Comparison of ENCODE assay signal across 1 cellular context in the genomic region with DNA sequence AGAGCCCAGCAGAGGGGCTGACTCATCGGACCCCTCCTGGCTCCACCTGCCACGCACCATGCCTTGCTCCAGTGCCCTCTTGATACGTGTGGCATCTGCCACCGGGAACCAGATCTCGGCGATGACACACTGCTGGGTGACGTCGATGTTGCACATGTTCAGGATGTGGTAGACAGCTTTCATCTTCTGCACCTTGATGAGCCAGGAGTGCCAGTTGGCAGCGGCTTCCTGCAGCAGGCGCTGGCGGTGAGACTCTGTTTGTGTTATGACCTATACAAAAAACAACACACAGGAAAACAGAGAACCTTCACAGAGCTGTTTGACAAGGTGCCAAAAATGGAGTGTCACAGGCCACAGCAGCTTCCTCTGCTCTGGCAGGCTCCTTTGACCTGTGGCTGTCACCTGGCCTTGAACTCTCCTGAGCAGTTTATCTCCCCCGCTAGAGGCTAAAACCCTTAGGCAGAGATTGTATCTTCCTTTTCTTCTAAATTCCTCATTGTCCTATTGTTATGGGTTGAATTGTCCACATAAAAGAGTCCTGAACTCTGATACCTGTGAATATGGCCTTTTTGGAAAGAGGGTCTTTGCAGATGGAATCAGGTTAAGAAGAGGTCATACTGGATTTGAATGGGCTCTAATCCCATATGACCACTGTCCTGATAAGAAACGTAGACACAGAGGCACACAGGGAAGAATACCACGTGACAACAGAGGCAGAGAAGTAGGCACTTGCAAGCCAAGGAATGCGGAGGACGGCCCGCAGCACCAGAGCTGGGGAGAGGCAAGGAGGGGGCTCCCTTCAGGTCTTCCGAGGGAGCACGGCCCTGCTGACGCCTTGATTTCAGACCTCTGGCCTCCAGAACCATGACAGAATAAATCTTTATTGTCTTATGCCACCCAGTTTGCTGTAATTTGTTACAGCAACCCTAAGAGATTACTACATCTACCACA.
TF ChIP-seq lines count a peak whose summit lies in the region.

No MANE protein-coding gene starts in this region.

TF ChIP-seq in HepG2, 621 proteins besides CTCF, POLR2A, EP300 and RAD21 (continued from another document and continues in another):
- TF ChIP-seq, protein P1, sequence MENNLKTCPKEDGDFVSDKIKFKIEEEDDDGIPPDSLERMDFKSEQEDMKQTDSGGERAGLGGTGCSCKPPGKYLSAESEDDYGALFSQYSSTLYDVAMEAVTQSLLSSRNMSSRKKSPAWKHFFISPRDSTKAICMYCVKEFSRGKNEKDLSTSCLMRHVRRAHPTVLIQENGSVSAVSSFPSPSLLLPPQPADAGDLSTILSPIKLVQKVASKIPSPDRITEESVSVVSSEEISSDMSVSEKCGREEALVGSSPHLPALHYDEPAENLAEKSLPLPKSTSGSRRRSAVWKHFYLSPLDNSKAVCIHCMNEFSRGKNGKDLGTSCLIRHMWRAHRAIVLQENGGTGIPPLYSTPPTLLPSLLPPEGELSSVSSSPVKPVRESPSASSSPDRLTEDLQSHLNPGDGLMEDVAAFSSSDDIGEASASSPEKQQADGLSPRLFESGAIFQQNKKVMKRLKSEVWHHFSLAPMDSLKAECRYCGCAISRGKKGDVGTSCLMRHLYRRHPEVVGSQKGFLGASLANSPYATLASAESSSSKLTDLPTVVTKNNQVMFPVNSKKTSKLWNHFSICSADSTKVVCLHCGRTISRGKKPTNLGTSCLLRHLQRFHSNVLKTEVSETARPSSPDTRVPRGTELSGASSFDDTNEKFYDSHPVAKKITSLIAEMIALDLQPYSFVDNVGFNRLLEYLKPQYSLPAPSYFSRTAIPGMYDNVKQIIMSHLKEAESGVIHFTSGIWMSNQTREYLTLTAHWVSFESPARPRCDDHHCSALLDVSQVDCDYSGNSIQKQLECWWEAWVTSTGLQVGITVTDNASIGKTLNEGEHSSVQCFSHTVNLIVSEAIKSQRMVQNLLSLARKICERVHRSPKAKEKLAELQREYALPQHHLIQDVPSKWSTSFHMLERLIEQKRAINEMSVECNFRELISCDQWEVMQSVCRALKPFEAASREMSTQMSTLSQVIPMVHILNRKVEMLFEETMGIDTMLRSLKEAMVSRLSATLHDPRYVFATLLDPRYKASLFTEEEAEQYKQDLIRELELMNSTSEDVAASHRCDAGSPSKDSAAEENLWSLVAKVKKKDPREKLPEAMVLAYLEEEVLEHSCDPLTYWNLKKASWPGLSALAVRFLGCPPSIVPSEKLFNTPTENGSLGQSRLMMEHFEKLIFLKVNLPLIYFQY (CRISPR knock-in tag; IDR thresholded peaks at IDR 0.05; ENCODE audit: borderline replicate concordance): no peak
- TF ChIP-seq, protein P2, sequence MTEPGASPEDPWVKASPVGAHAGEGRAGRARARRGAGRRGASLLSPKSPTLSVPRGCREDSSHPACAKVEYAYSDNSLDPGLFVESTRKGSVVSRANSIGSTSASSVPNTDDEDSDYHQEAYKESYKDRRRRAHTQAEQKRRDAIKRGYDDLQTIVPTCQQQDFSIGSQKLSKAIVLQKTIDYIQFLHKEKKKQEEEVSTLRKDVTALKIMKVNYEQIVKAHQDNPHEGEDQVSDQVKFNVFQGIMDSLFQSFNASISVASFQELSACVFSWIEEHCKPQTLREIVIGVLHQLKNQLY (CRISPR knock-in tag; IDR thresholded peaks at IDR 0.05): peak; percentile 15; the same call in 1 of the 2 replicates
- TF ChIP-seq NR2F1 (CRISPR knock-in tag; IDR thresholded peaks at IDR 0.05) (peak; percentile 74 to 78; a peak in 3 of 4 replicates), KLF16 (CRISPR knock-in tag; IDR thresholded peaks at IDR 0.05) (peak in 1 of 2 experiments; percentile 49; a peak in 1 of 4 replicates), GABPA (IDR thresholded peaks at IDR 0.05; ENCODE audit: low read depth, low read length) (no peak), GABPA (CRISPR knock-in tag; IDR thresholded peaks at IDR 0.05; ENCODE audit: low read depth) (no peak), MEIS2 (CRISPR knock-in tag; IDR thresholded peaks at IDR 0.05) (peak; percentile 68), ZNF430 (CRISPR knock-in tag; IDR thresholded peaks at IDR 0.05) (0 out of 2 replicates have a peak, but pooled peaks have one; percentile 23), ZNF670 (CRISPR knock-in tag; IDR thresholded peaks at IDR 0.05; ENCODE audit: borderline replicate concordance) (no peak), SRSF9 (IDR thresholded peaks at IDR 0.05; ENCODE audit: borderline replicate concordance, insufficient read depth, low read depth, low read length, poor library complexity, severe bottlenecking) (no peak), SOX6 (IDR thresholded peaks at IDR 0.05) (no peak), SOX6 (CRISPR knock-in tag; IDR thresholded peaks at IDR 0.05) (peak; percentile 90), SKI (IDR thresholded peaks at IDR 0.05; ENCODE audit: partially characterized antibody) (peak; percentile 48), MXI1 (IDR thresholded peaks at IDR 0.05; ENCODE audit: borderline replicate concordance, low read depth, low read length) (peak; percentile 71; the same call in 1 of the 3 replicates), ZFP90 (CRISPR knock-in tag; IDR thresholded peaks at IDR 0.05; ENCODE audit: borderline replicate concordance) (peak; percentile 78; the same call in 1 of the 2 replicates), ZNF253 (CRISPR knock-in tag; IDR thresholded peaks at IDR 0.05; ENCODE audit: borderline replicate concordance) (peak; percentile 68; the same call in 1 of the 2 replicates), ZMAT3 (CRISPR knock-in tag; conservative IDR thresholded peaks at IDR 0.05) (0 out of 2 replicates have a peak, but pooled peaks have one; percentile 35), KAT2B (IDR thresholded peaks at IDR 0.05; ENCODE audit: borderline replicate concordance, low read depth, low read length) (no peak), ZMYM3 (CRISPR knock-in tag; IDR thresholded peaks at IDR 0.05) (peak; percentile 11; the same call in 1 of the 2 replicates), PCBP1 (IDR thresholded peaks at IDR 0.05; ENCODE audit: borderline replicate concordance, low read depth, low read length) (no peak)
- TF ChIP-seq, protein P3, sequence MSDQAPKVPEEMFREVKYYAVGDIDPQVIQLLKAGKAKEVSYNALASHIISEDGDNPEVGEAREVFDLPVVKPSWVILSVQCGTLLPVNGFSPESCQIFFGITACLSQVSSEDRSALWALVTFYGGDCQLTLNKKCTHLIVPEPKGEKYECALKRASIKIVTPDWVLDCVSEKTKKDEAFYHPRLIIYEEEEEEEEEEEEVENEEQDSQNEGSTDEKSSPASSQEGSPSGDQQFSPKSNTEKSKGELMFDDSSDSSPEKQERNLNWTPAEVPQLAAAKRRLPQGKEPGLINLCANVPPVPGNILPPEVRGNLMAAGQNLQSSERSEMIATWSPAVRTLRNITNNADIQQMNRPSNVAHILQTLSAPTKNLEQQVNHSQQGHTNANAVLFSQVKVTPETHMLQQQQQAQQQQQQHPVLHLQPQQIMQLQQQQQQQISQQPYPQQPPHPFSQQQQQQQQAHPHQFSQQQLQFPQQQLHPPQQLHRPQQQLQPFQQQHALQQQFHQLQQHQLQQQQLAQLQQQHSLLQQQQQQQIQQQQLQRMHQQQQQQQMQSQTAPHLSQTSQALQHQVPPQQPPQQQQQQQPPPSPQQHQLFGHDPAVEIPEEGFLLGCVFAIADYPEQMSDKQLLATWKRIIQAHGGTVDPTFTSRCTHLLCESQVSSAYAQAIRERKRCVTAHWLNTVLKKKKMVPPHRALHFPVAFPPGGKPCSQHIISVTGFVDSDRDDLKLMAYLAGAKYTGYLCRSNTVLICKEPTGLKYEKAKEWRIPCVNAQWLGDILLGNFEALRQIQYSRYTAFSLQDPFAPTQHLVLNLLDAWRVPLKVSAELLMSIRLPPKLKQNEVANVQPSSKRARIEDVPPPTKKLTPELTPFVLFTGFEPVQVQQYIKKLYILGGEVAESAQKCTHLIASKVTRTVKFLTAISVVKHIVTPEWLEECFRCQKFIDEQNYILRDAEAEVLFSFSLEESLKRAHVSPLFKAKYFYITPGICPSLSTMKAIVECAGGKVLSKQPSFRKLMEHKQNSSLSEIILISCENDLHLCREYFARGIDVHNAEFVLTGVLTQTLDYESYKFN (CRISPR knock-in tag; conservative IDR thresholded peaks at IDR 0.05): peak; percentile 60
- TF ChIP-seq, protein P4, sequence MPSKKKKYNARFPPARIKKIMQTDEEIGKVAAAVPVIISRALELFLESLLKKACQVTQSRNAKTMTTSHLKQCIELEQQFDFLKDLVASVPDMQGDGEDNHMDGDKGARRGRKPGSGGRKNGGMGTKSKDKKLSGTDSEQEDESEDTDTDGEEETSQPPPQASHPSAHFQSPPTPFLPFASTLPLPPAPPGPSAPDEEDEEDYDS (CRISPR knock-in tag; IDR thresholded peaks at IDR 0.05): 0 out of 2 replicates have a peak, but pooled peaks have one; percentile 18
- TF ChIP-seq, protein P5, sequence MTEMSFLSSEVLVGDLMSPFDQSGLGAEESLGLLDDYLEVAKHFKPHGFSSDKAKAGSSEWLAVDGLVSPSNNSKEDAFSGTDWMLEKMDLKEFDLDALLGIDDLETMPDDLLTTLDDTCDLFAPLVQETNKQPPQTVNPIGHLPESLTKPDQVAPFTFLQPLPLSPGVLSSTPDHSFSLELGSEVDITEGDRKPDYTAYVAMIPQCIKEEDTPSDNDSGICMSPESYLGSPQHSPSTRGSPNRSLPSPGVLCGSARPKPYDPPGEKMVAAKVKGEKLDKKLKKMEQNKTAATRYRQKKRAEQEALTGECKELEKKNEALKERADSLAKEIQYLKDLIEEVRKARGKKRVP (CRISPR knock-in tag; IDR thresholded peaks at IDR 0.05): peak in 1 of 2 experiments; percentile 18; a peak in 1 of 4 replicates
- TF ChIP-seq, protein P6, sequence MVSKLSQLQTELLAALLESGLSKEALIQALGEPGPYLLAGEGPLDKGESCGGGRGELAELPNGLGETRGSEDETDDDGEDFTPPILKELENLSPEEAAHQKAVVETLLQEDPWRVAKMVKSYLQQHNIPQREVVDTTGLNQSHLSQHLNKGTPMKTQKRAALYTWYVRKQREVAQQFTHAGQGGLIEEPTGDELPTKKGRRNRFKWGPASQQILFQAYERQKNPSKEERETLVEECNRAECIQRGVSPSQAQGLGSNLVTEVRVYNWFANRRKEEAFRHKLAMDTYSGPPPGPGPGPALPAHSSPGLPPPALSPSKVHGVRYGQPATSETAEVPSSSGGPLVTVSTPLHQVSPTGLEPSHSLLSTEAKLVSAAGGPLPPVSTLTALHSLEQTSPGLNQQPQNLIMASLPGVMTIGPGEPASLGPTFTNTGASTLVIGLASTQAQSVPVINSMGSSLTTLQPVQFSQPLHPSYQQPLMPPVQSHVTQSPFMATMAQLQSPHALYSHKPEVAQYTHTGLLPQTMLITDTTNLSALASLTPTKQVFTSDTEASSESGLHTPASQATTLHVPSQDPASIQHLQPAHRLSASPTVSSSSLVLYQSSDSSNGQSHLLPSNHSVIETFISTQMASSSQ (IDR thresholded peaks at IDR 0.05; ENCODE audit: low read depth): peak; percentile 12; the same call in 1 of the 2 replicates
- TF ChIP-seq, protein P6 (CRISPR knock-in tag; IDR thresholded peaks at IDR 0.05; ENCODE audit: borderline replicate concordance): no peak
- TF ChIP-seq, protein P7, sequence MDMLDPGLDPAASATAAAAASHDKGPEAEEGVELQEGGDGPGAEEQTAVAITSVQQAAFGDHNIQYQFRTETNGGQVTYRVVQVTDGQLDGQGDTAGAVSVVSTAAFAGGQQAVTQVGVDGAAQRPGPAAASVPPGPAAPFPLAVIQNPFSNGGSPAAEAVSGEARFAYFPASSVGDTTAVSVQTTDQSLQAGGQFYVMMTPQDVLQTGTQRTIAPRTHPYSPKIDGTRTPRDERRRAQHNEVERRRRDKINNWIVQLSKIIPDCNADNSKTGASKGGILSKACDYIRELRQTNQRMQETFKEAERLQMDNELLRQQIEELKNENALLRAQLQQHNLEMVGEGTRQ (IDR thresholded peaks at IDR 0.05; ENCODE audit: low read depth, low read length): peak; percentile 35; the same call in 1 of the 2 replicates
- TF ChIP-seq, protein P7 (CRISPR knock-in tag; IDR thresholded peaks at IDR 0.05; ENCODE audit: borderline replicate concordance): no peak
- TF ChIP-seq, protein P8, sequence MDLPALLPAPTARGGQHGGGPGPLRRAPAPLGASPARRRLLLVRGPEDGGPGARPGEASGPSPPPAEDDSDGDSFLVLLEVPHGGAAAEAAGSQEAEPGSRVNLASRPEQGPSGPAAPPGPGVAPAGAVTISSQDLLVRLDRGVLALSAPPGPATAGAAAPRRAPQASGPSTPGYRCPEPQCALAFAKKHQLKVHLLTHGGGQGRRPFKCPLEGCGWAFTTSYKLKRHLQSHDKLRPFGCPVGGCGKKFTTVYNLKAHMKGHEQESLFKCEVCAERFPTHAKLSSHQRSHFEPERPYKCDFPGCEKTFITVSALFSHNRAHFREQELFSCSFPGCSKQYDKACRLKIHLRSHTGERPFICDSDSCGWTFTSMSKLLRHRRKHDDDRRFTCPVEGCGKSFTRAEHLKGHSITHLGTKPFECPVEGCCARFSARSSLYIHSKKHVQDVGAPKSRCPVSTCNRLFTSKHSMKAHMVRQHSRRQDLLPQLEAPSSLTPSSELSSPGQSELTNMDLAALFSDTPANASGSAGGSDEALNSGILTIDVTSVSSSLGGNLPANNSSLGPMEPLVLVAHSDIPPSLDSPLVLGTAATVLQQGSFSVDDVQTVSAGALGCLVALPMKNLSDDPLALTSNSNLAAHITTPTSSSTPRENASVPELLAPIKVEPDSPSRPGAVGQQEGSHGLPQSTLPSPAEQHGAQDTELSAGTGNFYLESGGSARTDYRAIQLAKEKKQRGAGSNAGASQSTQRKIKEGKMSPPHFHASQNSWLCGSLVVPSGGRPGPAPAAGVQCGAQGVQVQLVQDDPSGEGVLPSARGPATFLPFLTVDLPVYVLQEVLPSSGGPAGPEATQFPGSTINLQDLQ (CRISPR knock-in tag; IDR thresholded peaks at IDR 0.05): peak; percentile 70; the same call in 1 of the 2 replicates
